23 cellular contexts compared by ENCODE assay signal in the genomic region with DNA sequence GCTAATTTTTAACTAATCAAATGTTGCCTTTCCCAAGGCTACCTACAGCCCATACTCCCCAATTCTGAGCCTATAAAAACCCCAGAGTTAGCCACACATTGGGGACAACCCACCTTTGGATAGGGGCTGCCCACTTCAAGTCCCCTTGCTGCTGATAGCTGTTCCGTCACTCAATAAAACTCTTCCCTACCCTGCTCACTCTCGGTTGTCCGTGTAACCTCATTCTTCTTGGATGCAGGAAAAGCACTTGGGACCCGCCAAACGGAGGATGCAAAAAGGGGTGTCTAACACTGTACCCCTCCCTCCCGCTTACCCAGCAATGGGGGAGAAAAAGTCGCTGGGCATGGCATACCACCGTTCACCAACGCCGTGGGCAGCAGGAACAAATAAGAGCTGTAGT. TPM values are rescaled to one million over a fixed set of nuclear protein-coding genes. Genes with fewer than 3 reads are reported as not detected.
DNase-seq lines count a peak whose midpoint lies in the region; ATAC-seq and TF ChIP-seq lines count a peak whose summit lies in the region.
"Had no signal": no experiment of that assay in that cellular context is flagged by ENCODE, and none has a peak within 500 bp of the region (broad histone marks: within the 10 kb centered on the region; RNA-seq: fewer than 3 reads in every experiment).

No MANE protein-coding gene starts in this region.

- TF ChIP-seq CTCF in WTC11 (IDR thresholded peaks at IDR 0.05) (no peak), gastrocnemius medialis (IDR thresholded peaks at IDR 0.05 in 4 of 5, conservative IDR thresholded peaks at IDR 0.05 in 1 of 5) (no peak), progenitor cell of endocrine pancreas (IDR thresholded peaks at IDR 0.05; ENCODE audit: unreplicated experiment) (no peak), type B pancreatic cell (conservative IDR thresholded peaks at IDR 0.05) (no peak)

- H3K4me1 ChIP-seq in GM23248 (ENCODE audit: insufficient read depth): peaks cover 46% of the 10 kb centered on the region
- H3K4me1 ChIP-seq in gastrocnemius medialis: peaks cover 79 to 83% of the 10 kb centered on the region in 2 donors

- intact Hi-C loops in gastrocnemius medialis (cut with DNase I; ENCODE audit: low total_unique reads): loop anchor here (5.0 kb wide), 2 partner anchors 188 to 298 kb away; a partner anchor contains a TSS

- H3K27ac ChIP-seq in GM23248: peak overlapping the region; percentile 100; the same call in 1 of the 2 replicates
- H3K27ac ChIP-seq in gastrocnemius medialis: peak overlapping the region; percentile 88 to 92 (median 90)
- H3K27ac ChIP-seq: lower lobe of right lung, neutrophil had no signal

- DNase-seq in GM23248: no peak
- no peak for DNase-seq in WTC11 (ENCODE audit: low spot score)
- peak; percentile 60 for DNase-seq in globus pallidus (ENCODE audit: low spot score)
- DNase-seq in gastrocnemius medialis: no peak
- no peak for DNase-seq in progenitor cell of endocrine pancreas (ENCODE audit: low spot score, unreplicated experiment)
- DNase-seq in NCI-H1417 treated with DMSO at 0.1 percent for 48 hours (lab: John Stamatoyannopoulos, UW): no peak
- no peak for DNase-seq in NCI-H2171 (lab: John Stamatoyannopoulos, UW)
- DNase-seq in type B pancreatic cell (ENCODE audit: extremely low spot score, unreplicated experiment): no peak
- DNase-seq: activated CD4-positive, alpha-beta T cell treated with anti-CD3 and anti-CD28 coated beads, Interleukin-2, amount 10 ng/mL, durations not matched to agents 7 days and 5 days; activated CD8-positive, alpha-beta memory T cell treated with anti-CD3 and anti-CD28 coated beads, Interleukin-2, amount 10 ng/mL, durations not matched to agents 7 days and 5 days; immature natural killer cell; lower lobe of right lung; NCI-H2107; NCI-H524; NK-92 treated with Interleukin-12 subunit alpha and Interleukin-12 subunit beta, amount 100 ng/mL, for 24 hours; stimulated activated CD4-positive, alpha-beta T cell treated with anti-CD3 and anti-CD28 coated beads, Interleukin-15, amount 100 ng/mL, for 24 hours; T-helper 2 cell; uterus had no signal

- H3K36me3 ChIP-seq in GM23248 (ENCODE audit: low read depth) (peaks cover 19% of the 10 kb centered on the region; the same call in 1 of the 2 replicates), gastrocnemius medialis (no peaks in the 10 kb centered on the region)
- H3K36me3 ChIP-seq: uterus had no signal

- H3K4me3 Mint-ChIP-seq in WTC11 (no peak overlapping the region), progenitor cell of endocrine pancreas (ENCODE audit: low read depth) (no peak overlapping the region), type B pancreatic cell (no peak overlapping the region)
- H3K4me3 Mint-ChIP-seq: activated CD4-positive, alpha-beta T cell treated with anti-CD3 and anti-CD28 coated beads, Interleukin-2, amount 10 ng/mL, durations not matched to agents 7 days and 5 days; activated CD8-positive, alpha-beta memory T cell treated with anti-CD3 and anti-CD28 coated beads, Interleukin-2, amount 10 ng/mL, durations not matched to agents 7 days and 5 days; activated naive CD8-positive, alpha-beta T cell had no signal

- H3K27ac Mint-ChIP-seq in WTC11: peak overlapping the region; percentile 56
- H3K27ac Mint-ChIP-seq in progenitor cell of endocrine pancreas: no peak overlapping the region
- no peak overlapping the region for H3K27ac Mint-ChIP-seq in type B pancreatic cell
- H3K27ac Mint-ChIP-seq: activated CD4-positive, alpha-beta T cell treated with anti-CD3 and anti-CD28 coated beads, Interleukin-2, amount 10 ng/mL, durations not matched to agents 7 days and 5 days; activated CD8-positive, alpha-beta memory T cell treated with anti-CD3 and anti-CD28 coated beads, Interleukin-2, amount 10 ng/mL, durations not matched to agents 7 days and 5 days; activated naive CD8-positive, alpha-beta T cell had no signal

- H3K36me3 Mint-ChIP-seq in WTC11 (peaks cover 12% of the 10 kb centered on the region), progenitor cell of endocrine pancreas (ENCODE audit: insufficient read depth) (peaks cover 8% of the 10 kb centered on the region), type B pancreatic cell (peaks cover 30% of the 10 kb centered on the region)

- CTCF ChIA-PET in WTC11 (lab: Charles Lee): interaction anchor here (0.5 to 2.3 kb wide), 5 partner anchors 13 to 445 kb away, joined by 3 to 12 read pairs (median 5); no protein-coding TSS in a partner anchor

- H3K79me2 ChIP-seq in GM23248 (ENCODE audit: insufficient read depth): peaks cover 91% of the 10 kb centered on the region

- H3K27me3 Mint-ChIP-seq in WTC11 (ENCODE audit: low read depth) (no peaks in the 10 kb centered on the region), progenitor cell of endocrine pancreas (no peaks in the 10 kb centered on the region), type B pancreatic cell (no peaks in the 10 kb centered on the region)
- H3K27me3 Mint-ChIP-seq: activated CD4-positive, alpha-beta T cell treated with anti-CD3 and anti-CD28 coated beads, Interleukin-2, amount 10 ng/mL, durations not matched to agents 7 days and 5 days; activated CD8-positive, alpha-beta memory T cell treated with anti-CD3 and anti-CD28 coated beads, Interleukin-2, amount 10 ng/mL, durations not matched to agents 7 days and 5 days; activated naive CD8-positive, alpha-beta T cell had no signal

- in situ Hi-C loops in GM23248 (cut with MboI) (no loop called here), gastrocnemius medialis (cut with MboI; ENCODE audit: low sequenced_read_pairs in 4 of 4) (loop anchor here in 1 of 4 donors (25.0 kb wide), 1 partner anchor 452 kb away; no protein-coding TSS in a partner anchor)

- no peak overlapping the region for H3K4me2 ChIP-seq in GM23248 (ENCODE audit: unreplicated experiment)

- H3K27me3 ChIP-seq in GM23248 (replicated peaks; ENCODE audit: insufficient read depth) (no peaks in the 10 kb centered on the region), gastrocnemius medialis (no peaks in the 10 kb centered on the region)
- H3K27me3 ChIP-seq: neutrophil, uterus had no signal

- ATAC-seq in WTC11 (peak; percentile 9; the same call in 1 of the 2 replicates), gastrocnemius medialis (peak; percentile 10 to 34)
- ATAC-seq: activated CD8-positive, alpha-beta memory T cell treated with anti-CD3 and anti-CD28 coated beads, Interleukin-2, amount 10 ng/mL, durations not matched to agents 7 days and 5 days; lower lobe of right lung; Panc1 had no signal

- H3K9me2 ChIP-seq in GM23248 (ENCODE audit: insufficient read depth): no peaks in the 10 kb centered on the region

- H3K4me1 Mint-ChIP-seq in WTC11: peaks cover 44% of the 10 kb centered on the region
- peaks cover 2% of the 10 kb centered on the region for H3K4me1 Mint-ChIP-seq in progenitor cell of endocrine pancreas (ENCODE audit: low read depth)
- H3K4me1 Mint-ChIP-seq in type B pancreatic cell (ENCODE audit: unreplicated experiment): peaks cover 32% of the 10 kb centered on the region

- no peaks in the 10 kb centered on the region for H3K9me3 ChIP-seq in GM23248 (ENCODE audit: low read depth)
- no peaks in the 10 kb centered on the region for H3K9me3 ChIP-seq in gastrocnemius medialis
- H3K9me3 ChIP-seq: lower lobe of right lung, neutrophil, uterus had no signal

- H4K20me1 ChIP-seq in GM23248 (ENCODE audit: insufficient read depth): no peaks in the 10 kb centered on the region

- H2AFZ ChIP-seq in GM23248: no peak overlapping the region

- POLR2A ChIA-PET in WTC11 (lab: Charles Lee): interaction anchor here (0.5 to 2.1 kb wide), 3 partner anchors 12 to 359 kb away, joined by 3 to 10 read pairs (median 8); a partner anchor contains a TSS

- H3K4me3 ChIP-seq in GM23248 (no peak overlapping the region), gastrocnemius medialis (peak overlapping the region; percentile 28 to 42 (median 32))
- H3K4me3 ChIP-seq: coronary artery, lower lobe of right lung, uterus had no signal

- no peak for TF ChIP-seq POLR2A in gastrocnemius medialis (IDR thresholded peaks at IDR 0.05)

- WGBS in GM23248 (ENCODE audit: low coverage in 1 of 2, low lambda C conversion rate in 2 of 2, missing lambda C conversion rate in 2 of 2), 2 experiments: 91 to 94% methylated on average over 10 of the region's 10 CpGs

- H3F3A ChIP-seq in GM23248 (ENCODE audit: insufficient read depth): peaks cover 57% of the 10 kb centered on the region

- no peak overlapping the region for H3K9ac ChIP-seq in GM23248

- H3K9me3 Mint-ChIP-seq in WTC11: no peaks in the 10 kb centered on the region
- H3K9me3 Mint-ChIP-seq in progenitor cell of endocrine pancreas (ENCODE audit: low read depth): no peaks in the 10 kb centered on the region
- no peaks in the 10 kb centered on the region for H3K9me3 Mint-ChIP-seq in type B pancreatic cell
- H3K9me3 Mint-ChIP-seq: activated CD4-positive, alpha-beta T cell treated with anti-CD3 and anti-CD28 coated beads, Interleukin-2, amount 10 ng/mL, durations not matched to agents 7 days and 5 days; immature natural killer cell had no signal

TF ChIP-seq in WTC11, 78 proteins besides CTCF, POLR2A, EP300 and RAD21 (continues in another document):
- TF ChIP-seq ZBTB21 (CRISPR knock-in tag; IDR thresholded peaks at IDR 0.05; ENCODE audit: borderline replicate concordance): no peak
- TF ChIP-seq EMX1 (CRISPR knock-in tag; IDR thresholded peaks at IDR 0.05): no peak

RNA-seq across cellular contexts. Expression of a gene that starts 12.2 kb away (rescaled TPM):
- total RNA-seq in GM23248 (2014; rRNA removed; shearing (Covaris generic)): 23.3 and 32.4 TPM in 2 replicates
- 41.1 and 42.4 TPM in 2 replicates for polyA plus RNA-seq in GM23248 (2016; fragmentation: Nextera tagmentation; extraction: Ambion mirVana)
- total RNA-seq in WTC11 (2021) (69.2 to 70.5 TPM (median 69.3 TPM) in 3 replicates), gastrocnemius medialis (10 to 100 TPM; 50.5 to 77.0 (median 65.3) TPM), progenitor cell of endocrine pancreas (60.4 and 61.2 TPM in 2 replicates), type B pancreatic cell (ENCODE audit: low replicate concordance) (45.3 and 46.1 TPM in 2 replicates)

RNA-seq across cellular contexts. Expression of a gene that starts 21.4 kb away (rescaled TPM):
- total RNA-seq in GM23248 (2014; rRNA removed; shearing (Covaris generic)): under 0.01 TPM in 1 of 2 replicates, not detected in the other
- not detected in 2 replicates for polyA plus RNA-seq in GM23248 (2016; fragmentation: Nextera tagmentation; extraction: Ambion mirVana)
- total RNA-seq in WTC11 (2021): 0.02 TPM in 1 of 3 replicates, not detected in the others
- total RNA-seq in gastrocnemius medialis: under 1 TPM in 3 of 4 donors, not detected in 1; 0.07 to 0.83 (median 0.51) TPM
- 0.64 TPM in 1 of 2 replicates, not detected in the other for total RNA-seq in progenitor cell of endocrine pancreas
- total RNA-seq in type B pancreatic cell (ENCODE audit: low replicate concordance): 1.7 and 5.0 TPM in 2 replicates
- total RNA-seq: MCF 10A had no signal
